In the genomic region with DNA sequence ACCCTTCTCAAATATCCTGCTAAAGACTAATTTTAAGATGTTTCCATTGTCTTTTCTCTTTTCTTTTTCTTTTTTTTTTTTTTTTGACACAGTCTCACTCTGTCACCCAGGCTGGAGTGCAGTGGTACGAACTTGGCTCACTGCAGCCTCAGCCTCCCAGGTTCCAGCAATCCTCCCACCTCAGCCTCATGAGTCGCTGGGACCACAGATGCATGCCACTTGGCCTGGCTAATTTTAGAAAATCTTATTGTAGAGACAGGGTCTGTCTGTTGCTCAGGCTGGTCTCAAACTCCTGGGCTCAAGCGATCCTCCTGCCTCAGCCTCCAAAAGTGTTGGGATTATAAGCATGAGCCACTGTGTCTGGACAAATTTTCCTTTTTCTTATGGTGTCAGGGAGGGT, we compare ENCODE assay signal across 21 cellular contexts. TPM values are rescaled to one million over a fixed set of nuclear protein-coding genes. Genes with fewer than 3 reads are reported as not detected.
A peak's percentile ranks its signal among the peaks of the same experiment; 100 is the strongest.
DNase-seq lines count a peak whose midpoint lies in the region; ATAC-seq and TF ChIP-seq lines count a peak whose summit lies in the region.
"Had no signal": no experiment of that assay in that cellular context is flagged by ENCODE, and none has a peak within 500 bp of the region (broad histone marks: within the 10 kb centered on the region; RNA-seq: fewer than 3 reads in every experiment).

No MANE protein-coding gene starts in this region.

- no peaks in the 10 kb centered on the region for H3K27me3 ChIP-seq in SK-N-SH (ENCODE audit: insufficient read depth)
- no peaks in the 10 kb centered on the region for H3K27me3 ChIP-seq in PC-3 (ENCODE audit: low read length)
- H3K27me3 ChIP-seq in smooth muscle cell (ENCODE audit: low read depth) = no peaks in the 10 kb centered on the region
- H3K27me3 ChIP-seq: heart left ventricle, left lung, neutrophil had no signal

- H3K36me3 ChIP-seq in SK-N-SH (replicated peaks in 1 of 2; ENCODE audit: control insufficient read depth in 1 of 2, insufficient read depth in 2 of 2, low read length in 1 of 2) = peaks cover 0 to 49% of the 10 kb centered on the region in 2 experiments
- H3K36me3 ChIP-seq in PC-3 (ENCODE audit: low read depth, low read length) = no peaks in the 10 kb centered on the region
- H3K36me3 ChIP-seq in smooth muscle cell (ENCODE audit: low read depth) = no peaks in the 10 kb centered on the region
- H3K36me3 ChIP-seq: heart left ventricle, left lung, neutrophil had no signal

- H3K9me2 ChIP-seq in SK-N-SH = no peaks in the 10 kb centered on the region
- no peaks in the 10 kb centered on the region for H3K9me2 ChIP-seq in PC-3 (replicated peaks; ENCODE audit: low read length)

- CTCF ChIA-PET in SK-N-SH (lab: Yijun Ruan, JAX) (interaction anchor here (1.3 to 4.1 kb wide), 3 partner anchors 29 to 97 kb away, joined by 4 to 24 read pairs (median 6); no protein-coding TSS in a partner anchor), PC-3 (lab: Charles Lee) (interaction anchor here (0.7 kb wide), 1 partner anchor 91 kb away, joined by 3 read pairs; no protein-coding TSS in a partner anchor)

- H3K27ac Mint-ChIP-seq in endothelial cell (ENCODE audit: unreplicated experiment) = peak overlapping the region; percentile 22
- H3K27ac Mint-ChIP-seq: activated naive CD4-positive, alpha-beta T cell treated with anti-CD3 and anti-CD28 coated beads, Interleukin-2, amount 50 U/mL, for 24 hours; activated T-cell treated with anti-CD3 and anti-CD28 coated beads, Interleukin-2, amount 50 U/mL, for 72 hours had no signal

- DNase-seq in SK-N-SH = no peak
- DNase-seq in PC-3 = peak; percentile 27
- DNase-seq in endothelial cell (ENCODE audit: low spot score) = no peak
- DNase-seq in smooth muscle cell (lab: John Stamatoyannopoulos, UW; ENCODE audit: unreplicated experiment) = no peak
- DNase-seq in activated effector memory CD4-positive, alpha-beta T cell treated with anti-CD3 and anti-CD28 coated beads, Interleukin-2, amount 50 U/mL, for 16 hours = no peak
- DNase-seq in kidney glomerular epithelial cell (lab: John Stamatoyannopoulos, UW) = no peak
- no peak for DNase-seq in OCI-M2 (lab: John Stamatoyannopoulos, UW; ENCODE audit: unreplicated experiment)
- DNase-seq: 8988T; activated T-cell treated with anti-CD3 and anti-CD28 coated beads, Interleukin-2, amount 50 U/mL, for 72 hours; Caco-2; heart left ventricle; left lung; midbrain; NCI-H187 treated with DMSO at 0.1 percent for 48 hours; NCI-H345; substantia nigra; T-helper 9 cell had no signal

- no peak for TF ChIP-seq EP300 in SK-N-SH (IDR thresholded peaks at IDR 0.05; ENCODE audit: borderline replicate concordance in 1 of 2, low read depth in 1 of 2, low read length in 1 of 2)

- no peak for TF ChIP-seq RAD21 in SK-N-SH (IDR thresholded peaks at IDR 0.05; ENCODE audit: low read length)

- no peaks in the 10 kb centered on the region for H3K9me3 Mint-ChIP-seq in endothelial cell (ENCODE audit: unreplicated experiment)
- H3K9me3 Mint-ChIP-seq: activated T-cell treated with anti-CD3 and anti-CD28 coated beads, Interleukin-2, amount 50 U/mL, for 72 hours had no signal

- H3K79me2 ChIP-seq in SK-N-SH (ENCODE audit: insufficient read depth) (peaks cover 100% of the 10 kb centered on the region), PC-3 (ENCODE audit: low read length) (peaks cover 98% of the 10 kb centered on the region), smooth muscle cell (ENCODE audit: low read depth) (peaks cover 100% of the 10 kb centered on the region)

- H3K4me3 ChIP-seq in SK-N-SH (ENCODE audit: low read depth in 2 of 2, low read length in 1 of 2) (peak overlapping the region in 1 of 2 experiments; percentile 2; a peak in 1 of 4 replicates), PC-3 (ENCODE audit: low read length) (no peak overlapping the region), smooth muscle cell (no peak overlapping the region)
- H3K4me3 ChIP-seq: heart left ventricle, left lung had no signal

- H3K27me3 Mint-ChIP-seq in endothelial cell (ENCODE audit: unreplicated experiment) = no peaks in the 10 kb centered on the region
- H3K27me3 Mint-ChIP-seq: activated naive CD4-positive, alpha-beta T cell treated with anti-CD3 and anti-CD28 coated beads, Interleukin-2, amount 50 U/mL, for 24 hours had no signal

- H2AFZ ChIP-seq in SK-N-SH (ENCODE audit: low read depth) (no peak overlapping the region), PC-3 (ENCODE audit: low read length) (no peak overlapping the region), smooth muscle cell (ENCODE audit: low read depth) (no peak overlapping the region)

- ATAC-seq in SK-N-SH treated with all-trans-retinoic acid at 6 μM for 48 hours (no peak), PC-3 (no peak)
- ATAC-seq: activated CD4-positive, CD25-positive, alpha-beta regulatory T cell treated with anti-CD3 and anti-CD28 coated beads, Interleukin-2, amount 50 U/mL, for 24 hours had no signal

- H3K9ac ChIP-seq in SK-N-SH (no peak overlapping the region; the same call in 1 of the 2 replicates), PC-3 (ENCODE audit: low read length) (peak overlapping the region; percentile 49; the same call in 1 of the 2 replicates), smooth muscle cell (ENCODE audit: low read depth) (no peak overlapping the region)

- TF ChIP-seq CTCF in SK-N-SH (IDR thresholded peaks at IDR 0.05) (no peak), PC-3 (conservative IDR thresholded peaks at IDR 0.05; ENCODE audit: low read depth, low read length) (no peak), endothelial cell (IDR thresholded peaks at IDR 0.05; ENCODE audit: unreplicated experiment) (no peak), smooth muscle cell (IDR thresholded peaks at IDR 0.05; ENCODE audit: borderline replicate concordance, insufficient read depth, poor library complexity, severe bottlenecking) (no peak)

- H3K27ac ChIP-seq in SK-N-SH (ENCODE audit: low read depth in 2 of 2, low read length in 1 of 2) (peak overlapping the region in 1 of 2 experiments; percentile 68; a peak in 2 of 4 replicates), PC-3 (ENCODE audit: low read length) (peak overlapping the region; percentile 85), smooth muscle cell (ENCODE audit: low read depth) (peak overlapping the region; percentile 55)
- H3K27ac ChIP-seq: left lung, neutrophil had no signal

- H3F3A ChIP-seq in SK-N-SH (replicated peaks; ENCODE audit: insufficient read depth) (peaks cover 61% of the 10 kb centered on the region), PC-3 (ENCODE audit: low read length, unreplicated experiment) (peaks cover 5% of the 10 kb centered on the region), smooth muscle cell (ENCODE audit: low read depth) (no peaks in the 10 kb centered on the region)

- peaks cover 4% of the 10 kb centered on the region for H3K4me1 Mint-ChIP-seq in endothelial cell (ENCODE audit: unreplicated experiment)

- intact Hi-C loops in PC-3 (cut with micrococcal nuclease) = loop anchor here (5.0 kb wide), 1 partner anchor 46 kb away; no protein-coding TSS in a partner anchor

- 89% methylated on average over 3 of the region's 3 CpGs for WGBS in SK-N-SH (ENCODE audit: low lambda C conversion rate)
- WGBS in smooth muscle cell (ENCODE audit: low lambda C conversion rate) = 86% methylated on average over 3 of the region's 3 CpGs

- no TSS peak for BruUV-seq in PC-3 (replicated peaks; lab: Mats Ljungman, UMichigan)

- H4K20me1 ChIP-seq in SK-N-SH (ENCODE audit: insufficient read depth) = peaks cover 100% of the 10 kb centered on the region
- no peaks in the 10 kb centered on the region for H4K20me1 ChIP-seq in PC-3 (ENCODE audit: low read length)
- peaks cover 100% of the 10 kb centered on the region for H4K20me1 ChIP-seq in smooth muscle cell (ENCODE audit: low read depth)

- H3K9me3 ChIP-seq in SK-N-SH (no peaks in the 10 kb centered on the region), PC-3 (ENCODE audit: low read length) (no peaks in the 10 kb centered on the region), smooth muscle cell (replicated peaks; ENCODE audit: low read depth) (no peaks in the 10 kb centered on the region)
- H3K9me3 ChIP-seq: Caco-2, left lung, neutrophil had no signal

- H3K36me3 Mint-ChIP-seq in endothelial cell (ENCODE audit: low read depth, unreplicated experiment) = no peaks in the 10 kb centered on the region

- H3K4me2 ChIP-seq in SK-N-SH (peak overlapping the region; percentile 12; the same call in 1 of the 2 replicates), PC-3 (ENCODE audit: low read length) (peak overlapping the region; percentile 39), smooth muscle cell (no peak overlapping the region)

- H3K4me3 Mint-ChIP-seq in endothelial cell (ENCODE audit: unreplicated experiment) = no peak overlapping the region
- H3K4me3 Mint-ChIP-seq: activated naive CD4-positive, alpha-beta T cell treated with anti-CD3 and anti-CD28 coated beads, Interleukin-2, amount 50 U/mL, for 24 hours had no signal

- H3K4me1 ChIP-seq in SK-N-SH (ENCODE audit: control insufficient read depth in 1 of 2, insufficient read depth in 2 of 2, low read depth in 1 of 2, low read length in 1 of 2) (peaks cover 3 to 47% of the 10 kb centered on the region in 2 experiments; a peak in 3 of 4 replicates), PC-3 (ENCODE audit: insufficient read depth, low read length) (peaks cover 27% of the 10 kb centered on the region), smooth muscle cell (ENCODE audit: low read depth) (peaks cover 3% of the 10 kb centered on the region)

- POLR2A ChIA-PET in SK-N-SH (lab: Yijun Ruan, JAX) = no interaction called here
- POLR2A ChIA-PET in PC-3 (lab: Charles Lee; ENCODE audit: unreplicated experiment) = no interaction called here

TF ChIP-seq in SK-N-SH, 30 proteins besides CTCF, POLR2A, EP300 and RAD21 (continues in another document):
- no peak for TF ChIP-seq YY1 (IDR thresholded peaks at IDR 0.05; ENCODE audit: low read depth)
- TF ChIP-seq MAX (IDR thresholded peaks at IDR 0.05; ENCODE audit: low read depth) = no peak
- no peak for TF ChIP-seq GATA2 (CRISPR knock-in tag; IDR thresholded peaks at IDR 0.05)

TF ChIP-seq in SK-N-SH treated with all-trans-retinoic acid at 6 μM for 48 hours, 23 proteins besides CTCF, POLR2A, EP300 and RAD21 (continues in another document):
- TF ChIP-seq ISL1 (CRISPR knock-in tag; IDR thresholded peaks at IDR 0.05) (no peak), TOX (CRISPR knock-in tag; IDR thresholded peaks at IDR 0.05; ENCODE audit: borderline replicate concordance) (no peak), ZNF70 (CRISPR knock-in tag; IDR thresholded peaks at IDR 0.05) (no peak), GLIS3 (CRISPR knock-in tag; IDR thresholded peaks at IDR 0.05) (no peak)

RNA-seq across cellular contexts. Expression of gene SOCS5, which starts 49.0 kb away (rescaled TPM):
- polyA plus RNA-seq in SK-N-SH (2012; rRNA removed) (23.1 and 29.0 TPM in 2 replicates), smooth muscle cell (6.2 and 8.9 TPM in 2 replicates)
- 33.1 and 33.3 TPM in 2 replicates for polyA plus RNA-seq in SK-N-SH (2012; cell fraction: cytosol; rRNA removed)
- polyA plus RNA-seq in SK-N-SH (2012; cell fraction: nucleus; rRNA removed) = 17.6 and 28.6 TPM in 2 replicates
- total RNA-seq in PC-3 (2014; rRNA removed) (12.1 and 15.6 TPM in 2 replicates), endothelial cell (ENCODE audit: unreplicated experiment) (13.4 TPM), smooth muscle cell (31.1 and 42.8 TPM in 2 replicates)
